16 cellular contexts compared by ENCODE assay signal in genomic region chr6:123962508-123962907, GRCh38.
DNase-seq lines count a peak whose midpoint lies in the region; ATAC-seq and TF ChIP-seq lines count a peak whose summit lies in the region.
"Had no signal": no experiment of that assay in that cellular context is flagged by ENCODE, and none has a peak within 500 bp of the region (broad histone marks: within the 10 kb centered on the region; RNA-seq: fewer than 3 reads in every experiment).

No MANE protein-coding gene starts in this region.

- H3K9me3 ChIP-seq in lower lobe of right lung, result no peaks in the 10 kb centered on the region

- no peak overlapping the region for H3K4me3 Mint-ChIP-seq in natural killer cell treated with Interleukin-12 subunit alpha and Interleukin-12 subunit beta and Interleukin-15 and Interleukin-18, amount 100 ng/mL, for 72 hours
- H3K4me3 Mint-ChIP-seq: activated CD8-positive, alpha-beta T cell treated with anti-CD3 and anti-CD28 coated beads, Interleukin-2, amount 10 ng/mL, durations not matched to agents 7 days and 5 days; CD14-positive monocyte; central memory CD8-positive, alpha-beta T cell; IgD-negative memory B cell; immature natural killer cell; naive thymus-derived CD8-positive, alpha-beta T cell had no signal

- H3K4me1 ChIP-seq in lower lobe of right lung, result no peaks in the 10 kb centered on the region

- no peak overlapping the region for H3K27ac ChIP-seq in lower lobe of right lung
- H3K27ac ChIP-seq: skin epidermis had no signal

- H3K36me3 ChIP-seq in lower lobe of right lung (no peaks in the 10 kb centered on the region), H7 (replicated peaks; ENCODE audit: control insufficient read depth, insufficient read depth, low read length) (no peaks in the 10 kb centered on the region)

- no peaks in the 10 kb centered on the region for H3K36me3 Mint-ChIP-seq in natural killer cell treated with Interleukin-12 subunit alpha and Interleukin-12 subunit beta and Interleukin-15 and Interleukin-18, amount 100 ng/mL, for 72 hours
- H3K36me3 Mint-ChIP-seq: CD14-positive monocyte; IgD-negative memory B cell; immature natural killer cell; naive thymus-derived CD8-positive, alpha-beta T cell had no signal

- ATAC-seq in lower lobe of right lung (peak; percentile 79 to 88), HG02571 (IDR thresholded peaks at IDR 0.05; ENCODE audit: unreplicated experiment) (no peak)
- ATAC-seq in natural killer cell treated with Interleukin-12 subunit alpha and Interleukin-12 subunit beta and Interleukin-15 and Interleukin-18, amount 100 ng/mL, for 72 hours, result no peak
- ATAC-seq: activated CD8-positive, alpha-beta T cell treated with anti-CD3 and anti-CD28 coated beads, Interleukin-2, amount 10 ng/mL, durations not matched to agents 7 days and 5 days; naive thymus-derived CD8-positive, alpha-beta T cell had no signal

- no peaks in the 10 kb centered on the region for H3K4me1 Mint-ChIP-seq in natural killer cell treated with Interleukin-12 subunit alpha and Interleukin-12 subunit beta and Interleukin-15 and Interleukin-18, amount 100 ng/mL, for 72 hours (ENCODE audit: low read depth in 2 of 2)
- H3K4me1 Mint-ChIP-seq: CD14-positive monocyte; central memory CD8-positive, alpha-beta T cell; immature natural killer cell; naive thymus-derived CD8-positive, alpha-beta T cell had no signal

- DNase-seq in DMS53 (lab: John Stamatoyannopoulos, UW), result peak; percentile 97
- DNase-seq in NCI-H187 (lab: John Stamatoyannopoulos, UW), result peak; percentile 69 to 75
- DNase-seq in SHP77 treated with DMSO at 0.1 percent for 48 hours (lab: John Stamatoyannopoulos, UW), result peak; percentile 94
- peak; percentile 72 for DNase-seq in lower lobe of right lung
- no peak for DNase-seq in H7
- DNase-seq in UCSD-AML1 (lab: John Stamatoyannopoulos, UW; ENCODE audit: unreplicated experiment), result no peak
- no peak for DNase-seq in natural killer cell treated with Interleukin-12 subunit alpha and Interleukin-12 subunit beta and Interleukin-15 and Interleukin-18, amount 100 ng/mL, for 72 hours (ENCODE audit: low spot score)
- DNase-seq: activated CD8-positive, alpha-beta T cell treated with anti-CD3 and anti-CD28 coated beads, Interleukin-2, amount 10 ng/mL, durations not matched to agents 7 days and 5 days; activated naive CD4-positive, alpha-beta T cell treated with anti-CD3 and anti-CD28 coated beads, Interleukin-2, amount 50 U/mL, for 16 hours; immature natural killer cell; naive thymus-derived CD8-positive, alpha-beta T cell had no signal

- no peak overlapping the region for H3K27ac Mint-ChIP-seq in natural killer cell treated with Interleukin-12 subunit alpha and Interleukin-12 subunit beta and Interleukin-15 and Interleukin-18, amount 100 ng/mL, for 72 hours
- H3K27ac Mint-ChIP-seq: activated CD8-positive, alpha-beta T cell treated with anti-CD3 and anti-CD28 coated beads, Interleukin-2, amount 10 ng/mL, durations not matched to agents 7 days and 5 days; CD14-positive monocyte; IgD-negative memory B cell; immature natural killer cell; naive thymus-derived CD8-positive, alpha-beta T cell had no signal

- H3K27me3 ChIP-seq in lower lobe of right lung (ENCODE audit: low read depth) (no peaks in the 10 kb centered on the region), H7 (ENCODE audit: control insufficient read depth, insufficient read depth, low read length) (no peaks in the 10 kb centered on the region)

- no peaks in the 10 kb centered on the region for H3K27me3 Mint-ChIP-seq in natural killer cell treated with Interleukin-12 subunit alpha and Interleukin-12 subunit beta and Interleukin-15 and Interleukin-18, amount 100 ng/mL, for 72 hours
- H3K27me3 Mint-ChIP-seq: central memory CD8-positive, alpha-beta T cell; IgD-negative memory B cell; naive thymus-derived CD8-positive, alpha-beta T cell had no signal

- intact Hi-C loops in lower lobe of right lung (cut with DNase I), result no loop called here

- TF ChIP-seq CTCF in lower lobe of right lung (IDR thresholded peaks at IDR 0.05), result no peak

- H3K9me3 Mint-ChIP-seq in natural killer cell treated with Interleukin-12 subunit alpha and Interleukin-12 subunit beta and Interleukin-15 and Interleukin-18, amount 100 ng/mL, for 72 hours, result peaks cover 6% of the 10 kb centered on the region

- no peak overlapping the region for H3K4me3 ChIP-seq in lower lobe of right lung
- no peak overlapping the region for H3K4me3 ChIP-seq in H7 (ENCODE audit: insufficient read depth, low read depth, low read length)
- H3K4me3 ChIP-seq: skin epidermis had no signal

Comparison
In these comparisons a context has a peak if more than half of its experiments do, and no peak if none do; other contexts are left out.
1. DNase-seq: peak in DMS53 (single experiment), NCI-H187 (2 of 2), SHP77 treated with DMSO at 0.1 percent for 48 hours (single experiment) and lower lobe of right lung (single experiment); none in H7 (single experiment), UCSD-AML1 (single experiment) and natural killer cell treated with Interleukin-12 subunit alpha and Interleukin-12 subunit beta and Interleukin-15 and Interleukin-18, amount 100 ng/mL, for 72 hours (single experiment).
2. ATAC-seq: peak in lower lobe of right lung (2 of 2); none in HG02571 (single experiment) and natural killer cell treated with Interleukin-12 subunit alpha and Interleukin-12 subunit beta and Interleukin-15 and Interleukin-18, amount 100 ng/mL, for 72 hours (0 of 2).